ENCODE assay signal across 7 cellular contexts in genomic region chr1:39047374-39048229, GRCh38. TPM values are rescaled to one million over a fixed set of nuclear protein-coding genes. Genes with fewer than 3 reads are reported as not detected.
DNase-seq lines count a peak whose midpoint lies in the region; ATAC-seq and TF ChIP-seq lines count a peak whose summit lies in the region.

No MANE protein-coding gene starts in this region.

- intact Hi-C loops in tibial artery (cut with DNase I; ENCODE audit: low total_unique reads): no loop called here

- ATAC-seq in HG02610 (IDR thresholded peaks at IDR 0.05; ENCODE audit: unreplicated experiment) (peak; percentile 76), HG03039 (IDR thresholded peaks at IDR 0.05; ENCODE audit: unreplicated experiment) (no peak)

- H3K4me3 ChIP-seq in tibial artery: no peak overlapping the region

- TF ChIP-seq CTCF in tibial artery (IDR thresholded peaks at IDR 0.05): no peak

- H3K36me3 ChIP-seq in tibial artery: peaks cover 0 to 38% (median 6%) of the 10 kb centered on the region in 3 donors

- H3K27me3 ChIP-seq in tibial artery: no peaks in the 10 kb centered on the region

- H3K9me3 ChIP-seq in tibial artery: no peaks in the 10 kb centered on the region

- peak; percentile 93 for DNase-seq in islet precursor cell
- peak; percentile 79 to 80 for DNase-seq in tibial artery
- no peak for DNase-seq in HT-29 (ENCODE audit: low spot score)
- no peak for DNase-seq in NCI-H2081 (lab: John Stamatoyannopoulos, UW)

- H3K4me1 ChIP-seq in tibial artery: peaks cover 0 to 25% (median 9%) of the 10 kb centered on the region in 4 donors

- WGBS in adipose tissue, 3 donors: 50 to 67% (median 51%) methylated on average over 12 of the region's 12 CpGs

- H3K27ac ChIP-seq in adipose tissue (ENCODE audit: low read depth, low read length): peak overlapping the region; percentile 78
- H3K27ac ChIP-seq in tibial artery: peak overlapping the region; percentile 70 to 87

RNA-seq across cellular contexts. Expression of gene NDUFS5, which starts 21.5 kb away (rescaled TPM):
- 100 to 1,000 TPM; 285 to 896 (median 625) TPM for polyA plus RNA-seq in adipose tissue
- 427 and 450 TPM in 2 replicates for total RNA-seq in HT-29 (2014; rRNA removed; shearing (Covaris generic))

RNA-seq across cellular contexts. Expression of gene AKIRIN1, which starts 56.5 kb away (rescaled TPM):
- polyA plus RNA-seq in adipose tissue: 10 to 100 TPM in 2 of 3 donors, 1 to 10 TPM in 1; 9.5 to 47.0 (median 45.8) TPM
- total RNA-seq in HT-29 (2014; rRNA removed; shearing (Covaris generic)): 70.7 and 79.6 TPM in 2 replicates

Comparison
In these comparisons a context has a peak if more than half of its experiments do, and no peak if none do; other contexts are left out.
1. DNase-seq: peak in islet precursor cell (single experiment) and tibial artery (2 of 2); none in HT-29 (single experiment) and NCI-H2081 (0 of 2).